Comparison of ENCODE assay signal across 29 cellular contexts in the genomic region with DNA sequence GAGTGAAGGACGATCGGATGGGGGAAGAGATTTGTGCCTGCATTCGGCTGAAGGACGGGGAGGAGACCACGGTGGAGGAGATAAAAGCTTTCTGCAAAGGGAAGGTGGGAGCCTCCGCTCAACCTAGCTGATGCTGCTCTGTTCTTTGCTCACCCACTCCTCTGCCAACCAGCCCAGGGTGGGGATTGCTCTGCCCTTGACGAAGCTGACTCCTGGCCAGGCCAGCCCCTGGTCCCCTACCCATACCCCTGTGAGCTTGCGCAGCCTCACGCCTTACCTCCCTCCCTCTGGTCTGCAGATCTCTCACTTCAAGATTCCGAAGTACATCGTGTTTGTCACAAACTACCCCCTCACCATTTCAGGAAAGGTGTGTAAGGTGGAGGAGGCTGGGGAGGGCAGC. TPM values are rescaled to one million over a fixed set of nuclear protein-coding genes. Genes with fewer than 3 reads are reported as not detected.
"Had no signal": no experiment of that assay in that cellular context is flagged by ENCODE, and none has a peak within 500 bp of the region (broad histone marks: within the 10 kb centered on the region; RNA-seq: fewer than 3 reads in every experiment).

No MANE protein-coding gene starts in this region.

- DNase-seq: effector CD8-positive, alpha-beta T cell; endodermal cell; foreskin fibroblast; gastrocnemius medialis; head of caudate nucleus; kidney; mesenchymal stem cell; naive thymus-derived CD4-positive, alpha-beta T cell; nucleus accumbens; psoas muscle; sigmoid colon; stimulated activated naive B cell treated with anti-CD40 and anti-IgM and Interleukin-4, amounts not matched to agents 10 μg/mL and 1 μg/mL and 100 μg/mL, for 72 hours; transverse colon had no signal

- H3K4me3 ChIP-seq: colonic mucosa, gastrocnemius medialis, hepatocyte, neural progenitor cell, psoas muscle, sigmoid colon, thoracic aorta, transverse colon, vagina had no signal

- H3K27me3 ChIP-seq: colonic mucosa, gastrocnemius medialis, hepatocyte, vagina had no signal

- ATAC-seq: esophagus mucosa; gastrocnemius medialis; naive thymus-derived CD4-positive, alpha-beta T cell; psoas muscle; right cardiac atrium; stimulated activated naive B cell treated with anti-CD40 and anti-IgM and Interleukin-4, amounts not matched to agents 10 μg/mL and 1 μg/mL and 100 μg/mL, for 72 hours had no signal

- H3K9me3 ChIP-seq: colonic mucosa, gastrocnemius medialis, psoas muscle, sigmoid colon, thoracic aorta, transverse colon, vagina had no signal

- H3K36me3 ChIP-seq: colonic mucosa, gastrocnemius medialis, neural progenitor cell, sigmoid colon, thoracic aorta, transverse colon had no signal

- H3K27ac ChIP-seq: colonic mucosa, epithelial cell of prostate, hepatocyte, neural progenitor cell, sigmoid colon, thoracic aorta, transverse colon, vagina had no signal

RNA-seq across cellular contexts. Expression of a gene that starts 5.2 kb away (rescaled TPM):
- total RNA-seq: esophagus mucosa; glomerular endothelial cell; mesothelial cell of epicardium; naive thymus-derived CD4-positive, alpha-beta T cell; osteocyte; renal cortical epithelial cell; sigmoid colon; thoracic aorta; ureter; vagina had no signal

RNA-seq across cellular contexts. Expression of a gene that starts 34.3 kb away (rescaled TPM):
- total RNA-seq: gastrocnemius medialis, left lobe of liver, vagina had no signal

RNA-seq across cellular contexts. Expression of a gene that starts 58.6 kb away (rescaled TPM):
- total RNA-seq: gastrocnemius medialis; lung microvascular endothelial cell; naive thymus-derived CD4-positive, alpha-beta T cell; osteocyte; sigmoid colon; skeletal muscle tissue had no signal
